8 cellular contexts compared by ENCODE assay signal in the genomic region with DNA sequence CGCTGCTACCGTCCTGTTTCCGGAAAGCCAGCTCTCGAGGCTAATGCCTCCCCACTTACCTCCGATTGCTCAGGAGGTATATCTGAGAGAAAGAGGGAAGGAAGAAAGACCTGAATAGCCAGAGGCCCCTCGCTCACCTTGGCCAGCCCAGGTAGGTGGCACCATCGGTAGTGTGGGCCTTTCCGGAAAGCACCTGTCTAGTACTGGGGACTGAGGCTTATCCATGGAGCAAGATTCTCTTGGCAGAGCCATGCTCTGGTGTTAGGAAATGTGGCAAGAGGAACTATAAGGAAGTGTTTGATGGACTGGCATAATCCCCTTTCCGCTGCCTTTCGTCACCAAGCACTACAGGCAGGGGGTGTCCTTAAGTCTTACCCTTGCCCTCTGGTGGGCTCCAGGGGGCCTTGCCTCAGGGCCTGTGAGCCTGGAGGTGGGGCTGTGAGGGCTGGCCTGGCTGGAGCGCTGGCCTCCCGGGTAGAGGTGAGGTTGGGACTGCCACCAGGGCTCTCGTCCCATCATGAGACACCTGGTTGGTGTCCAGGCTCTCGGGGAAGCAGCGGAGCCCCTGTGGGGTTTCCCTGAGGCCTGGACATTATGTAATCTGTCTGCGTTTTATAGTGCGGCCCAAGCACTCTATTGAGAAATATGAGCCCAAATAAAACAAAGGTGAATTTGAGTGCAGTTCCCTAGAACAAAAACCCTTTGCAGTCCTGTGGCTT. TPM values are rescaled to one million over a fixed set of nuclear protein-coding genes. Genes with fewer than 3 reads are reported as not detected.
DNase-seq lines count a peak whose midpoint lies in the region; ATAC-seq and TF ChIP-seq lines count a peak whose summit lies in the region.

No MANE protein-coding gene starts in this region.

- no peaks in the 10 kb centered on the region for H3K27me3 ChIP-seq in endocrine pancreas (ENCODE audit: control insufficient read depth, insufficient read depth, low read length)

- H3K36me3 ChIP-seq in endocrine pancreas (ENCODE audit: control insufficient read depth, insufficient read depth, low read length), result no peaks in the 10 kb centered on the region

- TF ChIP-seq CTCF in neural crest cell (conservative IDR thresholded peaks at IDR 0.05), result no peak

- no peak overlapping the region for H3K27ac Mint-ChIP-seq in neural crest cell (ENCODE audit: unreplicated experiment)

- H3K4me1 ChIP-seq in endocrine pancreas (ENCODE audit: control insufficient read depth, insufficient read depth, low read length), result no peaks in the 10 kb centered on the region

- DNase-seq in ELF-1 (ENCODE audit: low read depth, low spot score) (peak; percentile 52), NCI-H69 (lab: John Stamatoyannopoulos, UW) (peak; percentile 36), neural crest cell (ENCODE audit: low read depth, low spot score) (no peak), epidermal melanocyte (ENCODE audit: insufficient read length, low spot score) (no peak)
- DNase-seq in stimulated activated naive CD4-positive, alpha-beta T cell (lab: John Stamatoyannopoulos, UW), result no peak
- DNase-seq in effector CD8-positive, alpha-beta T cell (lab: John Stamatoyannopoulos, UW), result no peak

- H3K4me1 Mint-ChIP-seq in neural crest cell, result peaks cover 56% of the 10 kb centered on the region

- no peaks in the 10 kb centered on the region for H3K36me3 Mint-ChIP-seq in neural crest cell (ENCODE audit: low read depth)

- peak overlapping the region; percentile 77 for H3K9ac ChIP-seq in endocrine pancreas (ENCODE audit: control insufficient read depth, insufficient read depth, low read length)

- peaks cover 14% of the 10 kb centered on the region for H3K27me3 Mint-ChIP-seq in neural crest cell (ENCODE audit: low read depth)

- H3K9me3 Mint-ChIP-seq in neural crest cell, result no peaks in the 10 kb centered on the region

- no peaks in the 10 kb centered on the region for H3K9me3 ChIP-seq in endocrine pancreas (ENCODE audit: control insufficient read depth, low read length)

- H3K4me3 ChIP-seq in endocrine pancreas (ENCODE audit: control insufficient read depth, insufficient read depth, low read length), result peak overlapping the region; percentile 24

- ATAC-seq in HG03045 (IDR thresholded peaks at IDR 0.05; ENCODE audit: unreplicated experiment), result no peak

- H3K4me3 Mint-ChIP-seq in neural crest cell, result peak overlapping the region; percentile 91

RNA-seq across cellular contexts. Expression of a gene that starts 2.9 kb away (rescaled TPM):
- total RNA-seq in neural crest cell, result 41.2 and 44.6 TPM in 2 replicates

Comparison
In these comparisons a context has a peak if more than half of its experiments do, and no peak if none do; other contexts are left out.
1. DNase-seq: peak in ELF-1 (single experiment) and NCI-H69 (single experiment); none in neural crest cell (single experiment), epidermal melanocyte (single experiment), stimulated activated naive CD4-positive, alpha-beta T cell (0 of 6) and effector CD8-positive, alpha-beta T cell (single experiment).